Comparison of ENCODE assay signal across 8 cellular contexts in the genomic region with DNA sequence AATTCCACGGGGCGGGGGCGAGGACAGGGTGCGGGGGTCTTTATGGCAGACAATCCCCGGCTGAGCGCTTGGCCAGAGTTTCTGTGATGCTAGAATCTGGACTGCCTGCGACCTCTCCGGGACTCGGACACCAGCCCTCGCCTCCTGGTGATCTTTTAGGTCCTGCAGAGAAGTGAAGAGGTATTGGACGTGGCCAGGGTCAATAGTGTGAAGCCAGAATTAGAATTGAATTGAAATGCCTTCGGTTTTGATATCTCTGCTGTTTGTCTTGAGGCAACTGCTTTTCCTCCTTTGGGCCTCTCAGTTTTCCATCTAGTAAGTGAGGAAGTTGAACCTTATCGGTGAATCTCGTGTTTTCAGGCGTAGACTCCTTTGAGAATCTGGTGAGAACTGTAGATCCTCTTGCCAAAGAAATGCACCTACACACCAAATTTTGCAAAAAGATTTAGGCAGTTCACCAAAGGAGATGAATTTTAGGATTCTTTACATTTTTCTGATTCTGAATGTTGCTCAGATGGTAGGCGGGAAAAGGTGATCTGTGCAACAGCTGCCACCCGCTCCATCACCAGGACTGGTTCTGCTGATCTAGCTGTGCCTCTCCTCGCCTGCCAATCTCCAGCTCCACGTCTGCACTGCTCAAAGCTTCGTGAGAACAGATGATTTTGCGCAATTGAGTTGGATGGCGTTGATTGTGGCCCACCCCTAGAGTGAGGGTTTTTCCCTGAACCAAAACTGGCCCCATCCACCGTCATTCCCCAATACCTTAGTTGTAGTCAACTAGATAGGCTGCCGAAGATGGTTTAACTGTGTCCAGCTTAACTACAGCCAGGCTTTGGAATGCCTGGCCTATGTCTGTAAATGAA. TPM values are rescaled to one million over a fixed set of nuclear protein-coding genes. Genes with fewer than 3 reads are reported as not detected.
DNase-seq lines count a peak whose midpoint lies in the region; ATAC-seq and TF ChIP-seq lines count a peak whose summit lies in the region.

No MANE protein-coding gene starts in this region.

- in situ Hi-C loops in GM13977 (cut with MboI; ENCODE audit: low pct_unique_long_range_greater_than_20kb, low sequenced_read_pairs, unreplicated experiment), result loop anchor here (10.0 kb wide), 1 partner anchor 103 kb away; a partner anchor contains a TSS

- peaks cover 5% of the 10 kb centered on the region for H3K27me3 Mint-ChIP-seq in neural progenitor cell (ENCODE audit: insufficient read depth, low read depth)

- DNase-seq in DMS53 treated with DMSO at 0.1 percent for 48 hours (lab: John Stamatoyannopoulos, UW; ENCODE audit: unreplicated experiment), result peak; percentile 66
- no peak for DNase-seq in epithelial cell of proximal tubule (ENCODE audit: low read depth)
- peak; percentile 26 for DNase-seq in neural progenitor cell (ENCODE audit: low spot score)
- DNase-seq in GM13977 (ENCODE audit: low spot score), result no peak
- DNase-seq in stimulated activated CD4-positive, alpha-beta T cell treated with anti-CD3 and anti-CD28 coated beads, Interleukin-2, amount 100 ng/mL, for 48 hours, result no peak

- no peak for ATAC-seq in HG02763 (IDR thresholded peaks at IDR 0.05; ENCODE audit: unreplicated experiment)

- CTCF ChIA-PET in HEK293 (lab: Yijun Ruan, JAX), result interaction anchor here (0.8 to 8.4 kb wide), 3 partner anchors 100 to 399 kb away, joined by 3 to 187 read pairs (median 168); a partner anchor contains a TSS

- H3K4me1 ChIP-seq in HEK293 (ENCODE audit: control insufficient read depth, insufficient read depth, low read length) (peaks cover 22% of the 10 kb centered on the region), neural progenitor cell (peaks cover 12% of the 10 kb centered on the region)

- H3K36me3 ChIP-seq in HEK293 (ENCODE audit: control insufficient read depth in 2 of 2, insufficient read depth in 1 of 2, low read length in 2 of 2) (peaks cover 1 to 2% of the 10 kb centered on the region in 2 experiments; a peak in 2 of 3 replicates), SU-DHL-6 (ENCODE audit: low read length) (no peaks in the 10 kb centered on the region), neural progenitor cell (no peaks in the 10 kb centered on the region)

- H3K4me2 ChIP-seq in SU-DHL-6 (ENCODE audit: low read depth, low read length, poor library complexity, severe bottlenecking), result peak overlapping the region; percentile 96
- H3K4me2 ChIP-seq in neural progenitor cell, result peak overlapping the region; percentile 88

- H3F3A ChIP-seq in SU-DHL-6 (ENCODE audit: insufficient read depth) (peaks cover 5% of the 10 kb centered on the region; the same call in 1 of the 2 replicates), neural progenitor cell (ENCODE audit: low read depth) (peaks cover 19% of the 10 kb centered on the region)

- peak overlapping the region; percentile 80 for H3K4me3 ChIP-seq in HEK293 (ENCODE audit: low read depth, low read length)
- H3K4me3 ChIP-seq in SU-DHL-6 (ENCODE audit: insufficient read depth, low read length, poor library complexity, severe bottlenecking), result peak overlapping the region; percentile 89
- H3K4me3 ChIP-seq in epithelial cell of proximal tubule (ENCODE audit: low read depth, low read length), result peak overlapping the region; percentile 89
- peak overlapping the region; percentile 80 for H3K4me3 ChIP-seq in neural progenitor cell

- H3K4me3 Mint-ChIP-seq in neural progenitor cell, result peak overlapping the region; percentile 99

- H3K9me2 ChIP-seq in SU-DHL-6 (replicated peaks; ENCODE audit: insufficient read depth, low read length), result no peaks in the 10 kb centered on the region

- no peaks in the 10 kb centered on the region for H3K27me3 ChIP-seq in SU-DHL-6 (ENCODE audit: low read length)
- H3K27me3 ChIP-seq in neural progenitor cell, result no peaks in the 10 kb centered on the region

- H3K4me1 Mint-ChIP-seq in neural progenitor cell, result peaks cover 44% of the 10 kb centered on the region

- peaks cover 39% of the 10 kb centered on the region for H3K79me2 ChIP-seq in SU-DHL-6 (ENCODE audit: insufficient read depth, low read length)
- peaks cover 53% of the 10 kb centered on the region for H3K79me2 ChIP-seq in neural progenitor cell (ENCODE audit: low read depth)

- H3K27ac Mint-ChIP-seq in neural progenitor cell, result peak overlapping the region; percentile 70

- POLR2A ChIA-PET in HEK293 (lab: Yijun Ruan, JAX), result interaction anchor here (1.1 kb wide), 1 partner anchor 45 kb away, joined by 3 read pairs; no protein-coding TSS in a partner anchor

- no peaks in the 10 kb centered on the region for H3K9me3 ChIP-seq in HEK293 (ENCODE audit: control insufficient read depth, insufficient read depth, low read depth, low read length)
- no peaks in the 10 kb centered on the region for H3K9me3 ChIP-seq in SU-DHL-6 (ENCODE audit: insufficient read depth, low read length)
- H3K9me3 ChIP-seq in neural progenitor cell (ENCODE audit: low read depth), result no peaks in the 10 kb centered on the region

- H2AFZ ChIP-seq in SU-DHL-6 (ENCODE audit: low read depth, low read length, severe bottlenecking) (peak overlapping the region; percentile 96), neural progenitor cell (replicated peaks) (peak overlapping the region; percentile 40)

- TF ChIP-seq CTCF in HEK293 (tag by site-specific recombination; IDR thresholded peaks at IDR 0.05) (no peak), SU-DHL-6 (IDR thresholded peaks at IDR 0.05; ENCODE audit: insufficient read depth, low read length, poor library complexity, severe bottlenecking) (no peak), epithelial cell of proximal tubule (conservative IDR thresholded peaks at IDR 0.05; ENCODE audit: low read depth, low read length) (no peak), neural progenitor cell (IDR thresholded peaks at IDR 0.05) (no peak), GM13977 (IDR thresholded peaks at IDR 0.05; ENCODE audit: extremely low read depth, insufficient read depth, missing control alignments) (no peak)

- no peaks in the 10 kb centered on the region for H3K36me3 Mint-ChIP-seq in neural progenitor cell

- no peaks in the 10 kb centered on the region for H3K9me3 Mint-ChIP-seq in neural progenitor cell

- H3K9ac ChIP-seq in SU-DHL-6 (ENCODE audit: low read length) (peak overlapping the region; percentile 93), neural progenitor cell (peak overlapping the region; percentile 72)

- H3K27ac ChIP-seq in HEK293 (ENCODE audit: extremely low read depth, low read depth, low read length), result peak overlapping the region; percentile 47; the same call in 1 of the 2 replicates
- H3K27ac ChIP-seq in SU-DHL-6 (ENCODE audit: low read depth, low read length), result 0 out of 2 replicates have a peak overlapping the region, but pooled peaks have one; percentile 19
- H3K27ac ChIP-seq in neural progenitor cell, result peak overlapping the region; percentile 70

- peaks cover 23% of the 10 kb centered on the region for H4K20me1 ChIP-seq in SU-DHL-6 (ENCODE audit: low read depth, low read length)
- H4K20me1 ChIP-seq in neural progenitor cell (ENCODE audit: low read depth), result peaks cover 41% of the 10 kb centered on the region

TF ChIP-seq in HEK293, 187 proteins besides CTCF, POLR2A, EP300 and RAD21 (continues in another document):
- no peak for TF ChIP-seq ZNF23 (tag by site-specific recombination; IDR thresholded peaks at IDR 0.05; ENCODE audit: borderline replicate concordance)
- TF ChIP-seq, protein P1, sequence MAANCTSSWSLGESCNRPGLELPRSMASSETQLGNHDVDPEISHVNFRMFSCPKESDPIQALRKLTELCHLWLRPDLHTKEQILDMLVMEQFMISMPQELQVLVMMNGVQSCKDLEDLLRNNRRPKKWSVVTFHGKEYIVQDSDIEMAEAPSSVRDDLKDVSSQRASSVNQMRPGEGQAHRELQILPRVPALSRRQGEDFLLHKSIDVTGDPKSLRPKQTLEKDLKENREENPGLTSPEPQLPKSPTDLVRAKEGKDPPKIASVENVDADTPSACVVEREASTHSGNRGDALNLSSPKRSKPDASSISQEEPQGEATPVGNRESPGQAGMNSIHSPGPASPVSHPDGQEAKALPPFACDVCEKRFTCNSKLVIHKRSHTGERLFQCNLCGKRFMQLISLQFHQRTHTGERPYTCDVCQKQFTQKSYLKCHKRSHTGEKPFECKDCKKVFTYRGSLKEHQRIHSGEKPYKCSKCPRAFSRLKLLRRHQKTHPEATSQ (tag by site-specific recombination; IDR thresholded peaks at IDR 0.05), result no peak
- TF ChIP-seq, protein P2, sequence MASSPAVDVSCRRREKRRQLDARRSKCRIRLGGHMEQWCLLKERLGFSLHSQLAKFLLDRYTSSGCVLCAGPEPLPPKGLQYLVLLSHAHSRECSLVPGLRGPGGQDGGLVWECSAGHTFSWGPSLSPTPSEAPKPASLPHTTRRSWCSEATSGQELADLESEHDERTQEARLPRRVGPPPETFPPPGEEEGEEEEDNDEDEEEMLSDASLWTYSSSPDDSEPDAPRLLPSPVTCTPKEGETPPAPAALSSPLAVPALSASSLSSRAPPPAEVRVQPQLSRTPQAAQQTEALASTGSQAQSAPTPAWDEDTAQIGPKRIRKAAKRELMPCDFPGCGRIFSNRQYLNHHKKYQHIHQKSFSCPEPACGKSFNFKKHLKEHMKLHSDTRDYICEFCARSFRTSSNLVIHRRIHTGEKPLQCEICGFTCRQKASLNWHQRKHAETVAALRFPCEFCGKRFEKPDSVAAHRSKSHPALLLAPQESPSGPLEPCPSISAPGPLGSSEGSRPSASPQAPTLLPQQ (tag by site-specific recombination; IDR thresholded peaks at IDR 0.05), result no peak
- TF ChIP-seq ZNF426 (tag by site-specific recombination; IDR thresholded peaks at IDR 0.05), result no peak
- no peak for TF ChIP-seq OSR2 (tag by site-specific recombination; IDR thresholded peaks at IDR 0.05)
- TF ChIP-seq ZFP37 (tag by site-specific recombination; IDR thresholded peaks at IDR 0.05), result peak; percentile 27; the same call in 1 of the 2 replicates
- TF ChIP-seq ZXDB (tag by site-specific recombination; IDR thresholded peaks at IDR 0.05), result no peak
- no peak for TF ChIP-seq OVOL3 (tag by site-specific recombination; IDR thresholded peaks at IDR 0.05)
- TF ChIP-seq ZNF335 (tag by site-specific recombination; conservative IDR thresholded peaks at IDR 0.05), result no peak; the same call in 1 of the 2 replicates
- TF ChIP-seq ZNF629 (tag by site-specific recombination; IDR thresholded peaks at IDR 0.05), result no peak
- TF ChIP-seq ZNF670 (tag by site-specific recombination; IDR thresholded peaks at IDR 0.05; ENCODE audit: low read depth), result no peak
- peak; percentile 82 for TF ChIP-seq SCRT2 (tag by site-specific recombination; IDR thresholded peaks at IDR 0.05)

RNA-seq across cellular contexts. Expression of a gene that starts 0.8 kb away (rescaled TPM):
- total RNA-seq in epithelial cell of proximal tubule (24.1 and 41.1 TPM in 2 replicates), neural progenitor cell (ENCODE audit: low replicate concordance) (44.4 and 51.8 TPM in 2 replicates)

RNA-seq across cellular contexts. Expression of a gene that starts 24.4 kb away (rescaled TPM):
- total RNA-seq in epithelial cell of proximal tubule (2.0 and 2.9 TPM in 2 replicates), neural progenitor cell (ENCODE audit: low replicate concordance) (not detected in 2 replicates)

RNA-seq across cellular contexts. Expression of a gene that starts 35.7 kb away (rescaled TPM):
- total RNA-seq in epithelial cell of proximal tubule, result not detected in 2 replicates
- 0.26 and 1.3 TPM in 2 replicates for total RNA-seq in neural progenitor cell (ENCODE audit: low replicate concordance)

Comparison
In these comparisons a context has a peak if more than half of its experiments do, and no peak if none do; other contexts are left out.
1. DNase-seq: peak in DMS53 treated with DMSO at 0.1 percent for 48 hours (single experiment) and neural progenitor cell (single experiment); none in epithelial cell of proximal tubule (single experiment), GM13977 (single experiment) and stimulated activated CD4-positive, alpha-beta T cell treated with anti-CD3 and anti-CD28 coated beads, Interleukin-2, amount 100 ng/mL, for 48 hours (0 of 2).
2. H3K27ac ChIP-seq: peak in every context shown above with its lines; median percentile 70 in neural progenitor cell; 47 in HEK293; 19 in SU-DHL-6.
3. Peak in every context shown above with its lines, with median percentiles within 50 percentile points of each other: H3K4me3 ChIP-seq.